1 cellular context compared by ENCODE assay signal in the genomic region with DNA sequence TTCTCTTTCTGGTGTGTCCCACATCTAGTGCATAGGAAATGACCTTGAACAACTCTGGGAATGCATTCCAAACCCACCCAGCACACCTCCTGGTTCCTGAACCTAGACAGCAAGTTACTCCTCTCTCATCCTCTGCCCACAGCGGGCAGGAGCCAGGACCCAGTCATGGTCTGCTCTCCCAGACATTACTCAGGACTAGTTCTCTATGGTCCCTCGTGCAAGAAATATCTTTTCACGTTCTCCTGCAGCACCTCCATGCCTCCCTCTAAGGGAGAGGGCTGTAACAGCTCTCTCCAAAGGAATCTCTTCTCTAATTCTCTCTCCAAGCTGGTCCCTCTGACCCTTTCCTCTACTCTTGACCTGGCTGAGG.
TF ChIP-seq lines count a peak whose summit lies in the region.

No MANE protein-coding gene starts in this region.

TF ChIP-seq in WTC11, 78 proteins besides CTCF, POLR2A, EP300 and RAD21 (continued from another document):
- TF ChIP-seq MLX (CRISPR knock-in tag; IDR thresholded peaks at IDR 0.05): no peak
- no peak for TF ChIP-seq SMAD4 (CRISPR knock-in tag; IDR thresholded peaks at IDR 0.05)
- TF ChIP-seq JAZF1 (CRISPR knock-in tag; IDR thresholded peaks at IDR 0.05): no peak
- no peak for TF ChIP-seq NFATC4 (CRISPR knock-in tag; IDR thresholded peaks at IDR 0.05)
- TF ChIP-seq, protein P1, sequence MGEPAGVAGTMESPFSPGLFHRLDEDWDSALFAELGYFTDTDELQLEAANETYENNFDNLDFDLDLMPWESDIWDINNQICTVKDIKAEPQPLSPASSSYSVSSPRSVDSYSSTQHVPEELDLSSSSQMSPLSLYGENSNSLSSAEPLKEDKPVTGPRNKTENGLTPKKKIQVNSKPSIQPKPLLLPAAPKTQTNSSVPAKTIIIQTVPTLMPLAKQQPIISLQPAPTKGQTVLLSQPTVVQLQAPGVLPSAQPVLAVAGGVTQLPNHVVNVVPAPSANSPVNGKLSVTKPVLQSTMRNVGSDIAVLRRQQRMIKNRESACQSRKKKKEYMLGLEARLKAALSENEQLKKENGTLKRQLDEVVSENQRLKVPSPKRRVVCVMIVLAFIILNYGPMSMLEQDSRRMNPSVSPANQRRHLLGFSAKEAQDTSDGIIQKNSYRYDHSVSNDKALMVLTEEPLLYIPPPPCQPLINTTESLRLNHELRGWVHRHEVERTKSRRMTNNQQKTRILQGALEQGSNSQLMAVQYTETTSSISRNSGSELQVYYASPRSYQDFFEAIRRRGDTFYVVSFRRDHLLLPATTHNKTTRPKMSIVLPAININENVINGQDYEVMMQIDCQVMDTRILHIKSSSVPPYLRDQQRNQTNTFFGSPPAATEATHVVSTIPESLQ (CRISPR knock-in tag; IDR thresholded peaks at IDR 0.05): no peak
- no peak for TF ChIP-seq MAX (CRISPR knock-in tag; IDR thresholded peaks at IDR 0.05)
- no peak for TF ChIP-seq HMGA2 (CRISPR knock-in tag; IDR thresholded peaks at IDR 0.05)
- no peak for TF ChIP-seq RORB (CRISPR knock-in tag; IDR thresholded peaks at IDR 0.05)
- TF ChIP-seq GTF2I (CRISPR knock-in tag; conservative IDR thresholded peaks at IDR 0.05): no peak
- no peak for TF ChIP-seq MXD4 (CRISPR knock-in tag; IDR thresholded peaks at IDR 0.05; ENCODE audit: borderline replicate concordance)
- no peak for TF ChIP-seq KAT7 (CRISPR knock-in tag; IDR thresholded peaks at IDR 0.05; ENCODE audit: borderline replicate concordance)
